ENCODE assay signal across 20 cellular contexts in genomic region chr18:68960355-68960754, GRCh38.
DNase-seq lines count a peak whose midpoint lies in the region; ATAC-seq and TF ChIP-seq lines count a peak whose summit lies in the region.
"Had no signal": no experiment of that assay in that cellular context is flagged by ENCODE, and none has a peak within 500 bp of the region (broad histone marks: within the 10 kb centered on the region; RNA-seq: fewer than 3 reads in every experiment).

No MANE protein-coding gene starts in this region.

- H3K36me3 Mint-ChIP-seq in stimulated activated effector memory CD8-positive, alpha-beta T cell treated with anti-CD3 and anti-CD28 coated beads, Interleukin-12 subunit alpha, Interleukin-12 subunit beta, amount 100 ng/mL, for 72 hours: no peaks in the 10 kb centered on the region
- H3K36me3 Mint-ChIP-seq in T-helper 17 cell (ENCODE audit: low read depth): no peaks in the 10 kb centered on the region

- no peaks in the 10 kb centered on the region for H3K27me3 Mint-ChIP-seq in T-helper 17 cell

- TF ChIP-seq CTCF in right atrium auricular region (IDR thresholded peaks at IDR 0.05) (no peak), astrocyte of the cerebellum (IDR thresholded peaks at IDR 0.05; ENCODE audit: low read depth, low read length, missing control alignments) (no peak)

- H3K9me3 ChIP-seq in right atrium auricular region: no peaks in the 10 kb centered on the region
- H3K9me3 ChIP-seq in T-helper 17 cell (ENCODE audit: control insufficient read depth, low read length, poor library complexity, severe bottlenecking): no peaks in the 10 kb centered on the region

- H3K27ac Mint-ChIP-seq in stimulated activated effector memory CD8-positive, alpha-beta T cell treated with anti-CD3 and anti-CD28 coated beads, Interleukin-12 subunit alpha, Interleukin-12 subunit beta, amount 100 ng/mL, for 72 hours: no peak overlapping the region
- H3K27ac Mint-ChIP-seq in T-helper 17 cell: no peak overlapping the region
- H3K27ac Mint-ChIP-seq: IgD-negative memory B cell had no signal

- ATAC-seq in left ventricle myocardium superior: peak; percentile 37
- peak; percentile 34 for ATAC-seq in stimulated activated effector memory CD8-positive, alpha-beta T cell treated with anti-CD3 and anti-CD28 coated beads, Interleukin-12 subunit alpha, Interleukin-12 subunit beta, amount 100 ng/mL, for 72 hours
- no peak for ATAC-seq in HG02870 (IDR thresholded peaks at IDR 0.05; ENCODE audit: unreplicated experiment)
- ATAC-seq in T-helper 17 cell: no peak

- no peaks in the 10 kb centered on the region for H3K4me1 ChIP-seq in right atrium auricular region

- DNase-seq in left ventricle myocardium superior (no peak), right atrium auricular region (ENCODE audit: low spot score) (no peak), astrocyte of the cerebellum (ENCODE audit: low read depth) (peak; percentile 2), fibroblast of gingiva (ENCODE audit: low read depth) (peak; percentile 1), iPS-NIHi7 (ENCODE audit: extremely low spot score) (no peak), T-helper 17 cell (no peak)
- DNase-seq in stimulated activated effector memory CD8-positive, alpha-beta T cell treated with anti-CD3 and anti-CD28 coated beads, Interleukin-12 subunit alpha, Interleukin-12 subunit beta, amount 100 ng/mL, for 72 hours (ENCODE audit: low spot score in 2 of 2): no peak
- DNase-seq: AML-193; DMS53; GDM1; GM23248; NCI-H1417; NCI-H2029 treated with DMSO at 0.1 percent for 48 hours; NCI-H2227 treated with DMSO at 0.1 percent for 48 hours; NCI-H526; NK-92 treated with Interleukin-12 subunit alpha and Interleukin-12 subunit beta, amount 100 ng/mL, for 24 hours; OCI-M1; RPMI8226 had no signal

- in situ Hi-C loops in astrocyte of the cerebellum (cut with HindIII; ENCODE audit: low sequenced_read_pairs): no loop called here

- no peaks in the 10 kb centered on the region for H3K9me3 Mint-ChIP-seq in stimulated activated effector memory CD8-positive, alpha-beta T cell treated with anti-CD3 and anti-CD28 coated beads, Interleukin-12 subunit alpha, Interleukin-12 subunit beta, amount 100 ng/mL, for 72 hours

- no peaks in the 10 kb centered on the region for H3K36me3 ChIP-seq in right atrium auricular region

- no peak overlapping the region for H3K4me3 Mint-ChIP-seq in stimulated activated effector memory CD8-positive, alpha-beta T cell treated with anti-CD3 and anti-CD28 coated beads, Interleukin-12 subunit alpha, Interleukin-12 subunit beta, amount 100 ng/mL, for 72 hours
- no peak overlapping the region for H3K4me3 Mint-ChIP-seq in T-helper 17 cell
- H3K4me3 Mint-ChIP-seq: IgD-negative memory B cell had no signal

- H3K4me3 ChIP-seq in right atrium auricular region (no peak overlapping the region), astrocyte of the cerebellum (ENCODE audit: low read depth, low read length) (no peak overlapping the region)
- H3K4me3 ChIP-seq: GM23248 had no signal

- no peak overlapping the region for H3K27ac ChIP-seq in right atrium auricular region
- H3K27ac ChIP-seq: GM23248 had no signal

- intact Hi-C loops in left ventricle myocardium superior (cut with micrococcal nuclease): no loop called here

- H3K27me3 ChIP-seq in right atrium auricular region: no peaks in the 10 kb centered on the region

- H3K4me1 Mint-ChIP-seq in stimulated activated effector memory CD8-positive, alpha-beta T cell treated with anti-CD3 and anti-CD28 coated beads, Interleukin-12 subunit alpha, Interleukin-12 subunit beta, amount 100 ng/mL, for 72 hours: no peaks in the 10 kb centered on the region
- H3K4me1 Mint-ChIP-seq in T-helper 17 cell: no peaks in the 10 kb centered on the region
- H3K4me1 Mint-ChIP-seq: IgD-negative memory B cell had no signal

Comparison
In these comparisons a context has a peak if more than half of its experiments do, and no peak if none do; other contexts are left out.
1. ATAC-seq: peak in left ventricle myocardium superior (single experiment) and stimulated activated effector memory CD8-positive, alpha-beta T cell treated with anti-CD3 and anti-CD28 coated beads, Interleukin-12 subunit alpha, Interleukin-12 subunit beta, amount 100 ng/mL, for 72 hours (single experiment); none in HG02870 (single experiment) and T-helper 17 cell (single experiment).
2. DNase-seq: peak in astrocyte of the cerebellum (single experiment) and fibroblast of gingiva (single experiment); none in left ventricle myocardium superior (single experiment), right atrium auricular region (single experiment), stimulated activated effector memory CD8-positive, alpha-beta T cell treated with anti-CD3 and anti-CD28 coated beads, Interleukin-12 subunit alpha, Interleukin-12 subunit beta, amount 100 ng/mL, for 72 hours (0 of 2), iPS-NIHi7 (single experiment) and T-helper 17 cell (0 of 3).